10 cellular contexts compared by ENCODE assay signal in the genomic region with DNA sequence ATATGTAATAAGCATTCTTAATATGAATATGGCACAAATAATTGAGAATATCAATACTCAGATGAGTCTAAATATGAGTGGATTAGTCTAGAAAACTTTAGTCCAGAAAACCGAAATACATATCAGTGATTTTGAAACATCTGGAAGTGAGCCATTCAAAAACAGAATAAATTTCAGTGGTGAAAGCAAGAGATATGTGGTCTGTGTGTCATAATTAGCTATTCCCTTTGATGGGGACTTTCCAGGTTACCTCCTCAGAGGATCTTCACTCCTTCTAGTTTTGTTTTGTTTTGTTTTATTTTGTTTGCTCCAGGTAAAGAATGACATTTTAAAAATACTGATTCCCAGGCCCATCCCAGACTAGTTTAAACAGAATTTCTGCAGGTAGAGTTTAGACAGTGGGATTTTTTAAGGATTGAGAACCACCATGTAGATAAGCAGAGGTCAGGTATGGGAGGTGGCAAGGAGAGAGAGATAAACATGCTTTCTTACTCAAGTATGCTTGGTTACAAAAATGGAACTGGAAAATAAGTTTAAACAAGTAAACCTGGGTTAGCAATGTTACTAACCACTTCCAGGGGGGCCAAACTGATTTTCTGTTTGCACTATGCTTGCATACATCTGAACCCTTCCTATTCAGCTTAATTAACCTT.
DNase-seq lines count a peak whose midpoint lies in the region; ATAC-seq and TF ChIP-seq lines count a peak whose summit lies in the region.
"Had no signal": no experiment of that assay in that cellular context is flagged by ENCODE, and none has a peak within 500 bp of the region (broad histone marks: within the 10 kb centered on the region; RNA-seq: fewer than 3 reads in every experiment).

No MANE protein-coding gene starts in this region.

- ATAC-seq in GM18520 (IDR thresholded peaks at IDR 0.05; ENCODE audit: unreplicated experiment) (peak; percentile 76), GM21526 (IDR thresholded peaks at IDR 0.05; ENCODE audit: low FRiP score, unreplicated experiment) (peak; percentile 59), HG03159 (IDR thresholded peaks at IDR 0.05; ENCODE audit: unreplicated experiment) (peak; percentile 71)

- H3K36me3 Mint-ChIP-seq in type B pancreatic cell (no peaks in the 10 kb centered on the region), chondrocyte (ENCODE audit: low read depth) (no peaks in the 10 kb centered on the region)

- H3K9me3 Mint-ChIP-seq in type B pancreatic cell (no peaks in the 10 kb centered on the region), chondrocyte (ENCODE audit: low read depth) (no peaks in the 10 kb centered on the region)

- no peak overlapping the region for H3K27ac Mint-ChIP-seq in type B pancreatic cell
- H3K27ac Mint-ChIP-seq in chondrocyte (ENCODE audit: unreplicated experiment) = no peak overlapping the region

- H3K4me3 Mint-ChIP-seq in type B pancreatic cell = no peak overlapping the region
- H3K4me3 Mint-ChIP-seq in chondrocyte (ENCODE audit: unreplicated experiment) = no peak overlapping the region

- TF ChIP-seq CTCF in type B pancreatic cell (conservative IDR thresholded peaks at IDR 0.05) (no peak), chondrocyte (IDR thresholded peaks at IDR 0.05) (no peak)

- no peaks in the 10 kb centered on the region for H3K4me1 Mint-ChIP-seq in type B pancreatic cell (ENCODE audit: unreplicated experiment)
- no peaks in the 10 kb centered on the region for H3K4me1 Mint-ChIP-seq in chondrocyte (ENCODE audit: low read depth)

- DNase-seq in fibroblast of peridontal ligament (ENCODE audit: extremely low read depth) (peak; percentile 34), hippocampal formation (lab: John Stamatoyannopoulos, UW) (no peak), type B pancreatic cell (ENCODE audit: extremely low spot score, unreplicated experiment) (no peak), chondrocyte (ENCODE audit: low spot score) (no peak), NCI-H69 (lab: John Stamatoyannopoulos, UW) (no peak)
- DNase-seq: NCI-H1436 treated with DMSO at 0.1 percent for 48 hours, SJCRH30 had no signal

- H3K27me3 Mint-ChIP-seq in type B pancreatic cell (no peaks in the 10 kb centered on the region), chondrocyte (ENCODE audit: low read depth) (no peaks in the 10 kb centered on the region)
